In genomic region chr7:93164766-93165165, GRCh38 we compare ENCODE assay signal across 1 cellular context.
TF ChIP-seq lines count a peak whose summit lies in the region.

No MANE protein-coding gene starts in this region.

TF ChIP-seq in HepG2, 621 proteins besides CTCF, POLR2A, EP300 and RAD21 (continued from another document):
- TF ChIP-seq GABPB1 (CRISPR knock-in tag; IDR thresholded peaks at IDR 0.05): no peak
